In the genomic region with DNA sequence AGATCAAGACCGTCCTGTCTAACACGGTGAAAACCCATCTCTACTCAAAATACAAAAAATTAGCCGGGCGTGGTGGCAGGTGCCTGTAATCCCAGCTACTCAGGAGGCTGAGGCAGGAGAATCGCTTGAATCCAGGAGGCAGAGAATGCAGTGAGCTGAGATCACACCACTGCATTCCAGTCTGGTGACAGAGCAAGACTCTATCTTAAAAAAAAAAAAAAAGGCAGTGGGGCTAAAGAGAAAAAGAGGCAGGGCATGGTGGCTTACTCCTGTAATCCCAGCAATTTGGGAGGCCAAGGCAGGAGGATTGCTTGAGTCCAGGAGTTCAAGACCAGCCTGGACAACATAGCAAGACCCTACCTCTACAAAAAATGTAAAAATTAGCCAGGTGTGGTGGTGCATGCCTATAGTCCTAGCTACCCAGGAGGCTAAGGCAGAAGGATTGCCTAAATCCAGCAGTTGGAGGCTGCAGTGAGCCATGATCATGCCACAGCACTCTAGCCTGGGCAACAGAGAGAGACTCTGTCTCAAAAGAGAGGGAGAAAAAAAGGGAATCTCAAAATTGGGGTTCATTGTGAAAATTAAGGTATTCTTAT, we compare ENCODE assay signal across 8 cellular contexts.
A peak's percentile ranks its signal among the peaks of the same experiment; 100 is the strongest.
DNase-seq lines count a peak whose midpoint lies in the region; ATAC-seq and TF ChIP-seq lines count a peak whose summit lies in the region.
"Not testable (repeated sequence)": the region's sequence is repeated elsewhere in the genome, so short reads cannot be mapped to it uniquely, and the experiment has no call there.

No MANE protein-coding gene starts in this region.

- H4K12ac ChIP-seq in trophoblast cell (ENCODE audit: low read depth, low read length): not testable (repeated sequence)

- not testable (repeated sequence) for H4K20me1 ChIP-seq in GM23338 (replicated peaks; ENCODE audit: insufficient read depth); SK-N-SH (ENCODE audit: insufficient read depth)

- H3K4me2 ChIP-seq in GM23338; SK-N-SH; trophoblast cell (ENCODE audit: low read length): not testable (repeated sequence)

- H3K36me3 Mint-ChIP-seq in Caco-2 (ENCODE audit: insufficient read depth, unreplicated experiment); GM23338 (ENCODE audit: low read depth): not testable (repeated sequence)

- H2BK5ac ChIP-seq in trophoblast cell (ENCODE audit: low read depth, low read length, poor library complexity): peak overlapping the region; percentile 80

- H3K9me2 ChIP-seq in GM23338 (ENCODE audit: insufficient read depth); SK-N-SH: not testable (repeated sequence)

- 68% methylated on average over 5 of the region's 5 CpGs for WGBS in SK-N-SH (ENCODE audit: low lambda C conversion rate)
- WGBS in trophoblast cell (ENCODE audit: extremely low coverage, insufficient coverage, insufficient read length): no CpG with 5 or more reads among the region's 5 CpGs

- H4K91ac ChIP-seq in trophoblast cell (ENCODE audit: low read depth, low read length): peak overlapping the region; percentile 91

- not testable (repeated sequence) for H3K79me2 ChIP-seq in GM23338 (replicated peaks; ENCODE audit: insufficient read depth); SK-N-SH (ENCODE audit: insufficient read depth); trophoblast cell (ENCODE audit: control insufficient read depth, insufficient read depth, low read length, poor library complexity)

- CTCF ChIA-PET in Caco-2 (lab: Charles Lee); SK-N-SH (lab: Yijun Ruan, JAX): not testable (repeated sequence)

- not testable (repeated sequence) for H2AFZ ChIP-seq in GM23338; SK-N-SH (ENCODE audit: low read depth); trophoblast cell (ENCODE audit: insufficient read depth, low read length, poor library complexity)

- not testable (repeated sequence) for H3K9me3 ChIP-seq in Caco-2; SK-N-SH; trophoblast cell (ENCODE audit: insufficient read depth, low read depth, low read length)

- peak overlapping the region; percentile 49 for H2AK5ac ChIP-seq in trophoblast cell (ENCODE audit: low read length)

- H3K4me3 Mint-ChIP-seq in Caco-2 (ENCODE audit: unreplicated experiment); GM23338: not testable (repeated sequence)

- peak overlapping the region; percentile 67 for H3K18ac ChIP-seq in trophoblast cell (ENCODE audit: low read length)

- not testable (repeated sequence) for TF ChIP-seq CTCF in Caco-2 (IDR thresholded peaks at IDR 0.05; ENCODE audit: insufficient read depth in 1 of 2, low read depth in 1 of 2, low read length in 1 of 2, severe bottlenecking in 1 of 2, unreplicated experiment in 1 of 2); GM23338 (conservative IDR thresholded peaks at IDR 0.05; ENCODE audit: low read depth in 2 of 2); SK-N-SH (IDR thresholded peaks at IDR 0.05); astrocyte of the spinal cord (IDR thresholded peaks at IDR 0.05; ENCODE audit: low read depth, low read length); epithelial cell of esophagus (IDR thresholded peaks at IDR 0.05; ENCODE audit: insufficient read depth, low read depth, low read length, missing control alignments)

- not testable (repeated sequence) for H3K27me3 ChIP-seq in Caco-2 (replicated peaks; ENCODE audit: control insufficient read depth, insufficient read depth, low read length); GM23338 (ENCODE audit: insufficient read depth); SK-N-SH (ENCODE audit: insufficient read depth); trophoblast cell (ENCODE audit: insufficient read depth, low read length)

- not testable (repeated sequence) for H3K36me3 ChIP-seq in Caco-2 (ENCODE audit: control insufficient read depth, insufficient read depth, low read length); GM23338 (ENCODE audit: insufficient read depth); SK-N-SH (replicated peaks in 1 of 2; ENCODE audit: control insufficient read depth in 1 of 2, insufficient read depth in 2 of 2, low read length in 1 of 2); trophoblast cell (ENCODE audit: control insufficient read depth in 1 of 2, insufficient read depth in 2 of 2, low read length in 2 of 2)

- in situ Hi-C loops in astrocyte of the spinal cord (cut with HindIII; ENCODE audit: low sequenced_read_pairs): not testable (repeated sequence)

- peak overlapping the region; percentile 88 for H3K14ac ChIP-seq in trophoblast cell (ENCODE audit: low read length)

- not testable (repeated sequence) for H3K23ac ChIP-seq in trophoblast cell (ENCODE audit: low read length)

- not testable (repeated sequence) for H3K27me3 Mint-ChIP-seq in Caco-2 (ENCODE audit: insufficient read depth, unreplicated experiment); GM23338 (ENCODE audit: insufficient read depth, low read depth, poor library complexity)

- not testable (repeated sequence) for BruUV-seq in Caco-2 (replicated peaks; lab: Mats Ljungman, UMichigan)

- peak overlapping the region; percentile 24 for H3K4ac ChIP-seq in trophoblast cell (ENCODE audit: low read depth, low read length)

- not testable (repeated sequence) for H3K9ac ChIP-seq in SK-N-SH; trophoblast cell (ENCODE audit: low read length)

- intact Hi-C loops in Caco-2 (cut with micrococcal nuclease; ENCODE audit: unreplicated experiment): not testable (repeated sequence)

- peak overlapping the region; percentile 73 for H3K27ac Mint-ChIP-seq in Caco-2 (ENCODE audit: unreplicated experiment)
- not testable (repeated sequence) for H3K27ac Mint-ChIP-seq in GM23338

- peaks cover 22% of the 10 kb centered on the region for H3F3A ChIP-seq in GM23338 (replicated peaks; ENCODE audit: low read depth)
- not testable (repeated sequence) for H3F3A ChIP-seq in SK-N-SH (replicated peaks; ENCODE audit: insufficient read depth)

- H2BK12ac ChIP-seq in trophoblast cell (ENCODE audit: low read length): peak overlapping the region; percentile 51

- H3K27ac ChIP-seq in GM23338 (ENCODE audit: low read depth): peak overlapping the region; percentile 93; the same call in 1 of the 2 replicates
- H3K27ac ChIP-seq in SK-N-SH (ENCODE audit: low read depth in 2 of 2, low read length in 1 of 2); trophoblast cell (ENCODE audit: low read depth, low read length): not testable (repeated sequence)

- TF ChIP-seq RAD21 in SK-N-SH (IDR thresholded peaks at IDR 0.05; ENCODE audit: low read length): not testable (repeated sequence)

- ATAC-seq in GM23338: not testable (repeated sequence)

- not testable (repeated sequence) for H3K4me1 ChIP-seq in Caco-2; SK-N-SH (ENCODE audit: control insufficient read depth in 1 of 2, insufficient read depth in 2 of 2, low read depth in 1 of 2, low read length in 1 of 2); trophoblast cell (ENCODE audit: control insufficient read depth in 1 of 2, insufficient read depth in 2 of 2, low read length in 2 of 2)
- H3K4me1 ChIP-seq in GM23338 (ENCODE audit: insufficient read depth): peaks cover 23% of the 10 kb centered on the region

- H3K9me3 Mint-ChIP-seq in Caco-2 (ENCODE audit: unreplicated experiment); GM23338: not testable (repeated sequence)

- TF ChIP-seq EP300 in SK-N-SH (IDR thresholded peaks at IDR 0.05; ENCODE audit: borderline replicate concordance in 1 of 2, low read depth in 1 of 2, low read length in 1 of 2): not testable (repeated sequence)

- POLR2A ChIA-PET in Caco-2 (lab: Charles Lee); SK-N-SH (lab: Yijun Ruan, JAX): not testable (repeated sequence)

- H3K4me1 Mint-ChIP-seq in Caco-2 (ENCODE audit: low read depth, unreplicated experiment) (peaks cover 13% of the 10 kb centered on the region), GM23338 (peaks cover 19% of the 10 kb centered on the region)

- not testable (repeated sequence) for H4K8ac ChIP-seq in trophoblast cell (ENCODE audit: low read depth, low read length)

- peaks cover 14% of the 10 kb centered on the region for H3K79me1 ChIP-seq in trophoblast cell (ENCODE audit: low read length)

- peak overlapping the region; percentile 93 for H2BK120ac ChIP-seq in trophoblast cell (ENCODE audit: insufficient read depth, low read length, poor library complexity)

- not testable (repeated sequence) for DNase-seq in Caco-2; GM23338 (ENCODE audit: low spot score); SK-N-SH
- DNase-seq in M059J (ENCODE audit: low read depth) (peak; percentile 56), astrocyte of the spinal cord (ENCODE audit: low read depth, low spot score) (peak; percentile 30), epithelial cell of esophagus (ENCODE audit: low read depth) (peak; percentile 52), glomerular visceral epithelial cell (ENCODE audit: extremely low spot score) (peak; percentile 30), trophoblast cell (peak in 1 of 2 donors; percentile 61)

- not testable (repeated sequence) for H3K4me3 ChIP-seq in Caco-2 (ENCODE audit: low read depth, low read length); GM23338; SK-N-SH (ENCODE audit: low read depth in 2 of 2, low read length in 1 of 2); astrocyte of the spinal cord (ENCODE audit: low read depth, low read length); epithelial cell of esophagus (ENCODE audit: low read length); trophoblast cell (ENCODE audit: low read depth, low read length)

TF ChIP-seq in SK-N-SH, 30 proteins besides CTCF, POLR2A, EP300 and RAD21:
- TF ChIP-seq FOSL2 (IDR thresholded peaks at IDR 0.05; ENCODE audit: borderline replicate concordance, low read depth) (0 out of 2 replicates have a peak, but pooled peaks have one; percentile 13), JUND (IDR thresholded peaks at IDR 0.05) (0 out of 2 replicates have a peak, but pooled peaks have one; percentile 20)
